In the genomic region with DNA sequence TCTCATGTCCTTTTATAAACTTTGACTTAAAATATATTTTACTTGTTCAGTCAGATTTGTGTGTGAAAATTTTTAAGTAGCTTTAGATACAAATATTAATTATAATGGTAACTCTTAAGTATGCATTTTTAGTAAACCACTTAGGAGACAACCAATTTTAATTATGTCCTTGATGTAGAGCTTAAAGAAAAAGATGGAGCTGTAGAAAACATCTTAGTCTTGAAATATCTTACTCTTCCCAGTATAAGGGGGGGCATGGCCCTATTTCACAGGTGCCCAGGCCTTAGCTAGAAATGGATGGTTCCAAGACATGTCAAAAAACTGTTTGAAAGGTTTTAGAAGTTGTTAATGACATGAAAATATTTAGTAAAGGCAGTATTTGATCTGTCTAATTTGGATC, we compare ENCODE assay signal across 21 cellular contexts. TPM values are rescaled to one million over a fixed set of nuclear protein-coding genes. Genes with fewer than 3 reads are reported as not detected.
DNase-seq lines count a peak whose midpoint lies in the region; ATAC-seq, FAIRE-seq and TF ChIP-seq lines count a peak whose summit lies in the region.
"Had no signal": no experiment of that assay in that cellular context is flagged by ENCODE, and none has a peak within 500 bp of the region (broad histone marks: within the 10 kb centered on the region; RNA-seq: fewer than 3 reads in every experiment).

No MANE protein-coding gene starts in this region.

- H3F3A ChIP-seq in DOHH2 (ENCODE audit: control insufficient read depth, insufficient read depth) (peaks cover 25% of the 10 kb centered on the region), SU-DHL-6 (ENCODE audit: insufficient read depth) (peaks cover 15% of the 10 kb centered on the region; the same call in 1 of the 2 replicates)

- CTCF ChIA-PET in A549 (lab: Yijun Ruan, JAX), result interaction anchor here (0.8 to 9.7 kb wide), 9 partner anchors 10 to 252 kb away, joined by 3 to 76 read pairs (median 6); no protein-coding TSS in a partner anchor
- CTCF ChIA-PET in activated CD4-positive, alpha-beta memory T cell treated with anti-CD3 and anti-CD28 coated beads, Interleukin-2, amount 10 ng/mL, durations not matched to agents 7 days and 5 days (lab: Charles Lee), result interaction anchor here (0.5 to 7.7 kb wide), 17 partner anchors 9 to 168 kb away, joined by 3 to 52 read pairs (median 4); partner anchors contain the start of genes B9D2, CEACAM21 and DMAC2

- H4K20me1 ChIP-seq in DOHH2 (ENCODE audit: control insufficient read depth, insufficient read depth, low read depth, low read length) (no peaks in the 10 kb centered on the region), SU-DHL-6 (ENCODE audit: low read depth, low read length) (no peaks in the 10 kb centered on the region)

- H3K9me3 ChIP-seq in A549 (peaks cover 17% of the 10 kb centered on the region; the same call in 2 of the 3 replicates), DOHH2 (ENCODE audit: control insufficient read depth, insufficient read depth, low read length) (no peaks in the 10 kb centered on the region), SU-DHL-6 (ENCODE audit: insufficient read depth, low read length) (no peaks in the 10 kb centered on the region), lower lobe of right lung (no peaks in the 10 kb centered on the region)
- H3K9me3 ChIP-seq: pancreas had no signal

- TF ChIP-seq EP300 in A549 (IDR thresholded peaks at IDR 0.05), result no peak

- H3K27me3 ChIP-seq in DOHH2 (ENCODE audit: control insufficient read depth, low read length) (peaks cover 37% of the 10 kb centered on the region), SU-DHL-6 (ENCODE audit: low read length) (no peaks in the 10 kb centered on the region), lower lobe of right lung (ENCODE audit: low read depth) (no peaks in the 10 kb centered on the region)
- H3K27me3 ChIP-seq: heart left ventricle had no signal

- H3K4me1 Mint-ChIP-seq in activated CD4-positive, alpha-beta memory T cell treated with anti-CD3 and anti-CD28 coated beads, Interleukin-2, amount 10 ng/mL, durations not matched to agents 7 days and 5 days, result peaks cover 64% of the 10 kb centered on the region

- H3K27me3 Mint-ChIP-seq in activated CD4-positive, alpha-beta memory T cell treated with anti-CD3 and anti-CD28 coated beads, Interleukin-2, amount 10 ng/mL, durations not matched to agents 7 days and 5 days, result peaks cover 10% of the 10 kb centered on the region

- no peak for FAIRE-seq in A549 (lab: Jason Lieb, UNC)

- H3K79me2 ChIP-seq in DOHH2 (ENCODE audit: control insufficient read depth, low read length) (no peaks in the 10 kb centered on the region), SU-DHL-6 (ENCODE audit: insufficient read depth, low read length) (no peaks in the 10 kb centered on the region)

- POLR2A ChIA-PET in A549 (lab: Yijun Ruan, JAX), result no interaction called here
- POLR2A ChIA-PET in activated CD4-positive, alpha-beta memory T cell treated with anti-CD3 and anti-CD28 coated beads, Interleukin-2, amount 10 ng/mL, durations not matched to agents 7 days and 5 days (lab: Charles Lee), result interaction anchor here (1.0 to 2.3 kb wide), 7 partner anchors 12 to 93 kb away, joined by 3 to 22 read pairs (median 5); partner anchors contain the start of genes CEACAM21 and DMAC2

- H3K9me2 ChIP-seq in DOHH2 (replicated peaks; ENCODE audit: control insufficient read depth, low read length) (no peaks in the 10 kb centered on the region), SU-DHL-6 (replicated peaks; ENCODE audit: insufficient read depth, low read length) (no peaks in the 10 kb centered on the region)

- no peak for TF ChIP-seq CTCF in A549 (IDR thresholded peaks at IDR 0.05)
- no peak for TF ChIP-seq CTCF in DOHH2 (IDR thresholded peaks at IDR 0.05; ENCODE audit: low read depth, low read length, poor library complexity, severe bottlenecking)
- TF ChIP-seq CTCF in SU-DHL-6 (IDR thresholded peaks at IDR 0.05; ENCODE audit: insufficient read depth, low read length, poor library complexity, severe bottlenecking), result no peak
- TF ChIP-seq CTCF in lower lobe of right lung (IDR thresholded peaks at IDR 0.05), result no peak

- no peak overlapping the region for H3K9ac ChIP-seq in SU-DHL-6 (ENCODE audit: low read length)

- H3K4me2 ChIP-seq in A549, result no peak overlapping the region
- H3K4me2 ChIP-seq in DOHH2 (ENCODE audit: low read length), result peak overlapping the region; percentile 54; the same call in 1 of the 2 replicates
- H3K4me2 ChIP-seq in SU-DHL-6 (ENCODE audit: low read depth, low read length, poor library complexity, severe bottlenecking), result peak overlapping the region; percentile 65

- ATAC-seq in A549 (no peak), lower lobe of right lung (no peak), HG02588 (IDR thresholded peaks at IDR 0.05; ENCODE audit: unreplicated experiment) (no peak), HG02885 (IDR thresholded peaks at IDR 0.05; ENCODE audit: poor library complexity, unreplicated experiment) (no peak), GM18868 (IDR thresholded peaks at IDR 0.05; ENCODE audit: unreplicated experiment) (no peak)

- H3K4me3 Mint-ChIP-seq in activated CD4-positive, alpha-beta memory T cell treated with anti-CD3 and anti-CD28 coated beads, Interleukin-2, amount 10 ng/mL, durations not matched to agents 7 days and 5 days, result no peak overlapping the region

- DNase-seq in A549 (ENCODE audit: low read depth in 1 of 2, low spot score in 1 of 2) (no peak), lower lobe of right lung (no peak)
- DNase-seq in activated CD4-positive, alpha-beta memory T cell treated with anti-CD3 and anti-CD28 coated beads, Interleukin-2, amount 10 ng/mL, durations not matched to agents 7 days and 5 days, result no peak
- DNase-seq: amygdala; caudate nucleus; effector CD8-positive, alpha-beta T cell; heart left ventricle; NCI-H1436; NCI-H2171 treated with DMSO at 0.1 percent for 48 hours; pancreas; SIG-M5; stimulated activated CD4-positive, alpha-beta T cell treated with anti-CD3 and anti-CD28 coated beads, Interleukin-1b, Interleukin-23, amount 100 ng/mL, for 48 hours; T-helper 9 cell had no signal

- H3K27ac Mint-ChIP-seq in activated CD4-positive, alpha-beta memory T cell treated with anti-CD3 and anti-CD28 coated beads, Interleukin-2, amount 10 ng/mL, durations not matched to agents 7 days and 5 days, result no peak overlapping the region

- peaks cover 14% of the 10 kb centered on the region for H3K36me3 Mint-ChIP-seq in activated CD4-positive, alpha-beta memory T cell treated with anti-CD3 and anti-CD28 coated beads, Interleukin-2, amount 10 ng/mL, durations not matched to agents 7 days and 5 days (ENCODE audit: low read depth)

- H3K4me3 ChIP-seq in A549 (no peak overlapping the region), DOHH2 (ENCODE audit: low read length) (no peak overlapping the region), SU-DHL-6 (ENCODE audit: insufficient read depth, low read length, poor library complexity, severe bottlenecking) (peak overlapping the region; percentile 38), lower lobe of right lung (peak overlapping the region; percentile 42)

- TF ChIP-seq RAD21 in A549 (conservative IDR thresholded peaks at IDR 0.05 in 1 of 2, IDR thresholded peaks at IDR 0.05 in 1 of 2), result no peak

- H3K27ac ChIP-seq in A549 (no peak overlapping the region), DOHH2 (ENCODE audit: low read depth, low read length) (no peak overlapping the region), SU-DHL-6 (ENCODE audit: low read depth, low read length) (0 out of 2 replicates have a peak overlapping the region, but pooled peaks have one; percentile 16), lower lobe of right lung (no peak overlapping the region)

- intact Hi-C loops in lower lobe of right lung (cut with DNase I), result no loop called here

- TF ChIP-seq POLR2A in A549 (IDR thresholded peaks at IDR 0.05; ENCODE audit: low read length), result no peak

- no peaks in the 10 kb centered on the region for H3K36me3 ChIP-seq in DOHH2 (ENCODE audit: control insufficient read depth, low read length)
- H3K36me3 ChIP-seq in SU-DHL-6 (ENCODE audit: low read length), result no peaks in the 10 kb centered on the region
- no peaks in the 10 kb centered on the region for H3K36me3 ChIP-seq in lower lobe of right lung
- H3K36me3 ChIP-seq: heart left ventricle, pancreas had no signal

- H3K9me3 Mint-ChIP-seq in activated CD4-positive, alpha-beta memory T cell treated with anti-CD3 and anti-CD28 coated beads, Interleukin-2, amount 10 ng/mL, durations not matched to agents 7 days and 5 days, result peaks cover 27% of the 10 kb centered on the region

- no peak overlapping the region for H2AFZ ChIP-seq in SU-DHL-6 (ENCODE audit: low read depth, low read length, severe bottlenecking)

- peaks cover 7% of the 10 kb centered on the region; the same call in 2 of the 3 replicates for H3K4me1 ChIP-seq in A549
- H3K4me1 ChIP-seq in DOHH2 (ENCODE audit: control insufficient read depth, low read length), result peaks cover 63% of the 10 kb centered on the region
- peaks cover 57% of the 10 kb centered on the region for H3K4me1 ChIP-seq in lower lobe of right lung

TF ChIP-seq in A549, 52 proteins besides CTCF, POLR2A, EP300 and RAD21:
- TF ChIP-seq RNF2 (IDR thresholded peaks at IDR 0.05; ENCODE audit: borderline replicate concordance, low read depth), result peak; percentile 94; the same call in 1 of the 2 replicates
- no peak for TF ChIP-seq FOXS1 (CRISPR knock-in tag; IDR thresholded peaks at IDR 0.05)
- peak; percentile 66; the same call in 1 of the 2 replicates for TF ChIP-seq CBX8 (IDR thresholded peaks at IDR 0.05)

RNA-seq across cellular contexts. Expression of gene CEACAM21, which starts 43.4 kb away (rescaled TPM):
- polyA plus RNA-seq in A549 (2011; rRNA removed) (not detected in 2 replicates), A549 (2017; fragmentation: RNase III; extraction: RNeasy Plus Mini Kit Qiagen cat#74134 plus additional on column Dnase treatment) (not detected in 3 replicates)
- polyA plus RNA-seq in A549 (2012; cell fraction: cytosol; rRNA removed), result not detected in 2 replicates
- polyA plus RNA-seq in A549 (2012; cell fraction: nucleus; rRNA removed), result not detected in 2 replicates
- polyA minus RNA-seq in A549 (2011; rRNA and poly(A)+ RNA removed), result not detected in 2 replicates
- 28.8 TPM for total RNA-seq in lower lobe of right lung
- total RNA-seq in activated CD4-positive, alpha-beta memory T cell treated with anti-CD3 and anti-CD28 coated beads, Interleukin-2, amount 10 ng/mL, durations not matched to agents 7 days and 5 days, result 10 to 100 TPM; 77.0 to 77.8 TPM
- total RNA-seq: fibroblast of lung, HT-29, myocyte had no signal
- polyA plus RNA-seq: fibroblast of lung had no signal

Comparison
In these comparisons a context has a peak if more than half of its experiments do, and no peak if none do; other contexts are left out.
1. H3K4me3 ChIP-seq: peak in SU-DHL-6 (single experiment) and lower lobe of right lung (single experiment); none in A549 (single experiment) and DOHH2 (single experiment).